ENCODE assay signal across 11 cellular contexts in the genomic region with DNA sequence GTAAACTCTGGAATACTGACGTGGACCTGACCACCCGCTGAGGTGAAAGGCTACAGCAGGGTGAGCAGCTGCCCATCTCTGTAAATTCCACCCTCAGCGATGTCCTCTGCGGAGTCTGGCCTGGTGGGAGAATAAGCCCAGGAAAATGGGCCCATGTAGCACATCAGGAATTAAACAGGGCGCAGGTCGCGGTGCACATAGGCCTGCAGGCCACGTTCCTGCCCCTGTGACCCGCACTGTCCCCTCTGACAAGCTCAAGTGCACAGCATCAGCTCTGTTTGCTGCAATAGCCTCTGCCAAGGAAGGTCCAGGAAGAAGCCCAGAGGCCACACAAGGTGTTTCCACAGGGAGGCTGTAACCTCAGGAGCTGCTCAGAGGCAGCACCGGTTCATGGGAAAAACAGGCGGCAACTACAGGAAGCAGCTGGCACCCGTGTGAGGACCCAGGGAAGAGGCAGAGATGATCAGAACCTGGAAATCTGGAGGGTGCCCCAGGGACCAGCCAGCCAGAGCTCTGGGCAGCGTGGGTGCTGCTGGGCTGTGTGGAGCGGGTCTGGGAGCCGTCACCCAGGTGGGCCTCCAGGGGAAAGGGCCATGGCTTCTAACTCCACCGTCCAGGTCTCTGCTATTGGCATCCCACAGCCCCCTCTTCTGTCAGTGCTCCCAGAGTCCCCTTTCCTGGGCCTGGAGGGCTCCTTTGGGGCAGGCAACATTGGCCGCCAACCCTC. TPM values are rescaled to one million over a fixed set of nuclear protein-coding genes. Genes with fewer than 3 reads are reported as not detected.
DNase-seq lines count a peak whose midpoint lies in the region; ATAC-seq and TF ChIP-seq lines count a peak whose summit lies in the region.
"Had no signal": no experiment of that assay in that cellular context is flagged by ENCODE, and none has a peak within 500 bp of the region (broad histone marks: within the 10 kb centered on the region; RNA-seq: fewer than 3 reads in every experiment).

No MANE protein-coding gene starts in this region.

- no peaks in the 10 kb centered on the region for H3K27me3 Mint-ChIP-seq in activated T-cell treated with anti-CD3 and anti-CD28 coated beads, Interleukin-2, amount 50 U/mL, for 24 hours

- no peaks in the 10 kb centered on the region for H3K9me3 Mint-ChIP-seq in activated T-cell treated with anti-CD3 and anti-CD28 coated beads, Interleukin-2, amount 50 U/mL, for 24 hours

- peaks cover 22% of the 10 kb centered on the region for H3K36me3 Mint-ChIP-seq in activated T-cell treated with anti-CD3 and anti-CD28 coated beads, Interleukin-2, amount 50 U/mL, for 24 hours (ENCODE audit: low read depth)

- no peak for ATAC-seq in HG03442 (IDR thresholded peaks at IDR 0.05; ENCODE audit: unreplicated experiment)
- no peak for ATAC-seq in GM19023 (IDR thresholded peaks at IDR 0.05; ENCODE audit: unreplicated experiment)

- peaks cover 7 to 19% of the 10 kb centered on the region in 2 donors for H3K4me1 ChIP-seq in muscle layer of duodenum (ENCODE audit: control insufficient read depth in 1 of 2, insufficient read depth in 2 of 2, low read length in 2 of 2)
- peaks cover 0 to 28% (median 12%) of the 10 kb centered on the region in 4 donors for H3K4me1 ChIP-seq in tibial artery

- H3K4me3 ChIP-seq in muscle layer of duodenum (ENCODE audit: low read depth in 1 of 2, low read length in 2 of 2) (no peak overlapping the region), tibial artery (no peak overlapping the region)
- H3K4me3 ChIP-seq: HAP-1 had no signal

- DNase-seq in activated T-cell treated with anti-CD3 and anti-CD28 coated beads, Interleukin-2, amount 50 U/mL, for 24 hours, result no peak
- no peak for DNase-seq in activated T-cell treated with anti-CD3 and anti-CD28 coated beads, Interleukin-2, amount 50 U/mL, for 48 hours
- DNase-seq in tibial artery (no peak), amniotic stem cell (lab: John Stamatoyannopoulos, UW) (no peak)
- DNase-seq: NCI-H774; stimulated activated CD4-positive, alpha-beta T cell treated with anti-CD3 and anti-CD28 coated beads, Interleukin-12 subunit alpha, Interleukin-12 subunit beta, amount 100 ng/mL, for 4 hours had no signal

- H3K36me3 ChIP-seq in muscle layer of duodenum (ENCODE audit: control insufficient read depth in 1 of 2, insufficient read depth in 2 of 2, low read length in 2 of 2) (no peaks in the 10 kb centered on the region), tibial artery (no peaks in the 10 kb centered on the region)
- H3K36me3 ChIP-seq: HAP-1 had no signal

- H3K4me1 Mint-ChIP-seq in activated T-cell treated with anti-CD3 and anti-CD28 coated beads, Interleukin-2, amount 50 U/mL, for 24 hours (ENCODE audit: low read depth), result peaks cover 55% of the 10 kb centered on the region

- 84 to 88% (median 87%) methylated on average over 17 of the region's 17 CpGs for WGBS in adipose tissue, 3 donors

- H3K4me3 Mint-ChIP-seq in activated T-cell treated with anti-CD3 and anti-CD28 coated beads, Interleukin-2, amount 50 U/mL, for 24 hours, result peak overlapping the region; percentile 91

- peak overlapping the region; percentile 77 for H3K27ac Mint-ChIP-seq in activated T-cell treated with anti-CD3 and anti-CD28 coated beads, Interleukin-2, amount 50 U/mL, for 24 hours

- TF ChIP-seq CTCF in tibial artery (IDR thresholded peaks at IDR 0.05), result no peak

- intact Hi-C loops in tibial artery (cut with DNase I; ENCODE audit: low total_unique reads), result loop anchor here (10.0 kb wide), 2 partner anchors 52 to 228 kb away; a partner anchor contains a TSS

- peak overlapping the region; percentile 83 for H3K27ac ChIP-seq in adipose tissue (ENCODE audit: low read depth, low read length)
- peak overlapping the region; percentile 83 for H3K27ac ChIP-seq in muscle layer of duodenum (ENCODE audit: low read length)
- H3K27ac ChIP-seq in tibial artery, result peak overlapping the region; percentile 67 to 79

- H3K27me3 ChIP-seq in muscle layer of duodenum (ENCODE audit: low read depth, low read length), result no peaks in the 10 kb centered on the region
- H3K27me3 ChIP-seq in tibial artery, result no peaks in the 10 kb centered on the region

- H3K9me3 ChIP-seq in muscle layer of duodenum (ENCODE audit: control insufficient read depth in 1 of 2, low read length in 2 of 2) (no peaks in the 10 kb centered on the region), tibial artery (no peaks in the 10 kb centered on the region)
- H3K9me3 ChIP-seq: HAP-1 had no signal

RNA-seq across cellular contexts. Expression of a gene that starts 0.8 kb away (rescaled TPM):
- 1,000 to 10,000 TPM in 2 of 3 donors, 100 to 1,000 TPM in 1; 208 to 1,862 (median 1,191) TPM for polyA plus RNA-seq in adipose tissue

RNA-seq across cellular contexts. Expression of a gene that starts 7.0 kb away (rescaled TPM):
- 100 to 1,000 TPM in 2 of 3 donors, 10 to 100 TPM in 1; 84.7 to 356 (median 325) TPM for polyA plus RNA-seq in adipose tissue

RNA-seq across cellular contexts. Expression of a gene that starts 7.5 kb away (rescaled TPM):
- polyA plus RNA-seq in adipose tissue, result under 1 TPM in 1 of 3 donors, not detected in 2; 0.35 TPM

RNA-seq across cellular contexts. Expression of a gene that starts 13.9 kb away (rescaled TPM):
- 1,000 to 10,000 TPM in 2 of 3 donors, 100 to 1,000 TPM in 1; 569 to 2,459 (median 1,570) TPM for polyA plus RNA-seq in adipose tissue

RNA-seq across cellular contexts. Expression of a gene that starts 17.9 kb away (rescaled TPM):
- 100 to 1,000 TPM in 1 of 3 donors, 10 to 100 TPM in 2; 28.8 to 335 (median 51.2) TPM for polyA plus RNA-seq in adipose tissue
